Comparison of ENCODE assay signal across 9 cellular contexts in the genomic region with DNA sequence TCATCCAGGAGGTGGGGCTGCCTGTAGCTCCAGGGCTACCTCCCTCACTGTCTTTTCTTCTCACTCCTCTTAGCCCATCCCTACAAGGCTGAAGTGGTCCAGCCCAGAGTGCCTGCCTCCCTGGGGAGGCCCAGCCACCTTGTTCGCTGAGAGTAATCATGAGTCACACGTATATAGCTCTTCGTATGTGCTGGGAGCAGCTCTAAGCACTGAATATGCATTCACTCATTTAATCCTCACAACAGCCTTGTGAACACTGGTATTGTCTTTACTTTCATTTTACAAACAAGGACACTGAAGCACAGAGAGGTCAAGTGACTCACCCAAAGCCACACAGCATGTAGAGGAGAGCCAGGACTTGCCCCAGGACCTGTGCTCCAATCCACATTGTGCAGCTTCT. TPM values are rescaled to one million over a fixed set of nuclear protein-coding genes. Genes with fewer than 3 reads are reported as not detected.
DNase-seq lines count a peak whose midpoint lies in the region; ATAC-seq and TF ChIP-seq lines count a peak whose summit lies in the region.
"Had no signal": no experiment of that assay in that cellular context is flagged by ENCODE, and none has a peak within 500 bp of the region (broad histone marks: within the 10 kb centered on the region; RNA-seq: fewer than 3 reads in every experiment).

No MANE protein-coding gene starts in this region.

- POLR2A ChIA-PET in GM10248 (lab: Yijun Ruan, JAX): no interaction called here

- TF ChIP-seq CTCF in mammary epithelial cell (conservative IDR thresholded peaks at IDR 0.05 in 1 of 2, IDR thresholded peaks at IDR 0.05 in 1 of 2; ENCODE audit: extremely low read depth in 1 of 2, insufficient read depth in 1 of 2, low read depth in 1 of 2, low read length in 2 of 2) (no peak), GM10248 (IDR thresholded peaks at IDR 0.05; ENCODE audit: control extremely low read depth, extremely low read depth, low read depth, missing control alignments) (no peak)

- WGBS in mammary epithelial cell (ENCODE audit: low coverage, missing lambda C conversion rate): 6% methylated on average over 3 of the region's 3 CpGs

- H3K36me3 Mint-ChIP-seq in T-helper 1 cell treated with Interleukin-12 subunit alpha and Interleukin-12 subunit beta and Interleukin-4 antibody, amounts not matched to agents 30 μg/mL and 1 μg/mL, for 36 hours (ENCODE audit: low read depth): peaks cover 3% of the 10 kb centered on the region

- no peak overlapping the region for H2AFZ ChIP-seq in mammary epithelial cell (ENCODE audit: low read depth, low read length)

- H3K9me3 ChIP-seq in mammary epithelial cell (replicated peaks; ENCODE audit: insufficient read depth, low read length): no peaks in the 10 kb centered on the region

- CTCF ChIA-PET in mammary epithelial cell (lab: Charles Lee; ENCODE audit: low non-redundant PET) (interaction anchor here (0.6 kb wide), 2 partner anchors 46 to 51 kb away, joined by 3 to 11 read pairs; no protein-coding TSS in a partner anchor), GM10248 (lab: Yijun Ruan, JAX) (interaction anchor here (1.6 to 5.8 kb wide), 2 partner anchors 11 to 17 kb away, joined by 3 to 33 read pairs; no protein-coding TSS in a partner anchor)

- H3K4me3 ChIP-seq in mammary epithelial cell (replicated peaks in 1 of 3; ENCODE audit: insufficient read depth in 1 of 3, low read depth in 2 of 3, low read length in 3 of 3): no peak overlapping the region

- in situ Hi-C loops in mammary epithelial cell (cut with MboI; ENCODE audit: low sequenced_read_pairs in 2 of 2): no loop called here

- peak overlapping the region; percentile 60 for H3K4me3 Mint-ChIP-seq in T-helper 1 cell treated with Interleukin-12 subunit alpha and Interleukin-12 subunit beta and Interleukin-4 antibody, amounts not matched to agents 30 μg/mL and 1 μg/mL, for 36 hours

- no peaks in the 10 kb centered on the region for H4K20me1 ChIP-seq in mammary epithelial cell (ENCODE audit: insufficient read depth, low read length)

- DNase-seq in NCI-H1417 (lab: John Stamatoyannopoulos, UW): peak in 2 of 3 experiments; percentile 37 to 40
- DNase-seq in NCI-H1417 treated with DMSO at 0.1 percent for 48 hours (lab: John Stamatoyannopoulos, UW): no peak
- DNase-seq in mammary epithelial cell: peak; percentile 75
- peak; percentile 35 to 48 (median 37) for DNase-seq in stimulated activated CD4-positive, alpha-beta T cell treated with anti-CD3 and anti-CD28 coated beads, TNF-alpha, amount 100 ng/mL, for 24 hours (ENCODE audit: low read depth in 3 of 3)
- DNase-seq in GF-D8 (lab: John Stamatoyannopoulos, UW): no peak
- DNase-seq in GM10248 (ENCODE audit: extremely low spot score): no peak
- DNase-seq: 8988T had no signal

- intact Hi-C loops in mammary epithelial cell (cut with micrococcal nuclease): no loop called here

- H3K27me3 ChIP-seq in mammary epithelial cell (ENCODE audit: insufficient read depth, low read length): no peaks in the 10 kb centered on the region

- peaks cover 4% of the 10 kb centered on the region for H3K27me3 Mint-ChIP-seq in T-helper 1 cell treated with Interleukin-12 subunit alpha and Interleukin-12 subunit beta and Interleukin-4 antibody, amounts not matched to agents 30 μg/mL and 1 μg/mL, for 36 hours (ENCODE audit: low read depth)

- no peak overlapping the region for H3K27ac ChIP-seq in mammary epithelial cell (ENCODE audit: insufficient read depth, low read depth, low read length)

- peak overlapping the region; percentile 85 for H3K27ac Mint-ChIP-seq in T-helper 1 cell treated with Interleukin-12 subunit alpha and Interleukin-12 subunit beta and Interleukin-4 antibody, amounts not matched to agents 30 μg/mL and 1 μg/mL, for 36 hours

- H3K79me2 ChIP-seq in mammary epithelial cell (ENCODE audit: insufficient read depth, low read length): no peaks in the 10 kb centered on the region

- H3K4me1 ChIP-seq in mammary epithelial cell (ENCODE audit: insufficient read depth, low read length): peaks cover 26% of the 10 kb centered on the region

- H3K4me2 ChIP-seq in mammary epithelial cell (ENCODE audit: insufficient read depth, low read depth, low read length): peak overlapping the region; percentile 19

- no TSS peak for BruUV-seq in mammary epithelial cell (replicated peaks; lab: Mats Ljungman, UMichigan)

- no peaks in the 10 kb centered on the region for H3K36me3 ChIP-seq in mammary epithelial cell (ENCODE audit: insufficient read depth, low read length)

- H3K9me3 Mint-ChIP-seq in T-helper 1 cell treated with Interleukin-12 subunit alpha and Interleukin-12 subunit beta and Interleukin-4 antibody, amounts not matched to agents 30 μg/mL and 1 μg/mL, for 36 hours: no peaks in the 10 kb centered on the region

- dilution Hi-C loops in mammary epithelial cell (cut with HindIII; ENCODE audit: low sequenced_read_pairs): no loop called here

- peaks cover 52% of the 10 kb centered on the region for H3K4me1 Mint-ChIP-seq in T-helper 1 cell treated with Interleukin-12 subunit alpha and Interleukin-12 subunit beta and Interleukin-4 antibody, amounts not matched to agents 30 μg/mL and 1 μg/mL, for 36 hours (ENCODE audit: low read depth)

- no peak for ATAC-seq in HG02642 (IDR thresholded peaks at IDR 0.05; ENCODE audit: poor library complexity, unreplicated experiment)

- no peak overlapping the region for H3K9ac ChIP-seq in mammary epithelial cell (ENCODE audit: insufficient read depth, low read length)

RNA-seq across cellular contexts. Expression of a gene that starts 14.7 kb away (rescaled TPM):
- total RNA-seq in mammary epithelial cell: 10 to 100 TPM; 13.2 to 13.3 TPM
- polyA plus RNA-seq in mammary epithelial cell: 44.3 TPM
- polyA minus RNA-seq in mammary epithelial cell: 14.6 TPM

Comparison
In these comparisons a context has a peak if more than half of its experiments do, and no peak if none do; other contexts are left out.
1. DNase-seq: peak in NCI-H1417 (2 of 3), mammary epithelial cell (single experiment) and stimulated activated CD4-positive, alpha-beta T cell treated with anti-CD3 and anti-CD28 coated beads, TNF-alpha, amount 100 ng/mL, for 24 hours (3 of 3); none in NCI-H1417 treated with DMSO at 0.1 percent for 48 hours (single experiment), GF-D8 (single experiment) and GM10248 (single experiment).